In the genomic region with DNA sequence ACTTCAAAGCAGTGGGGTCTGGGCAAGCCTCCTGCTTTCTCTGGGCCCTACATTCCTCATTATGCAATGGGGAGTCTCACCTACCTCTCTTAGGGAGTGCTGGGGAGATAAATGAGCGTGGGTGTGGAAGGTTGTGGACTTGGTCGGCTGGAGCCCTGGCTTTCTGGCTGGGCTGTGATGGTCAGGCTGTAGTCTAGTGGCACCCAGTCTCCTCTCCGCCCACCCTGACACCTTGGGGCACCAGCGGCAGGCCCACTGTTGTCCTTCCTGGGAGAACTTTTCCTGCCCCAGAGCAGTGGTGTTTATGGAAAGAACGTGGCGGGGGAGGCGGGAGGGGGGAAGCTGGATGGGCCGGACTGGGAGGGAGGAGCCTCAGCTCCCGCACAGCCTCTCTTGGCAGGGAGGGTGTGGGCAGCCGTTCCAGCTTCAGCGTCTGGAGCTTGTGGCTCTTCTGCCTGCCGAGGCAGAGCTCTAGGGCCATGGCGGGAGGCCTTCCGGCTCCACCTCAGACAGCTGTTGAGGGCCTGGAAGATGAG, we compare ENCODE assay signal across 10 cellular contexts. TPM values are rescaled to one million over a fixed set of nuclear protein-coding genes. Genes with fewer than 3 reads are reported as not detected.
DNase-seq lines count a peak whose midpoint lies in the region; ATAC-seq and TF ChIP-seq lines count a peak whose summit lies in the region.
"Had no signal": no experiment of that assay in that cellular context is flagged by ENCODE, and none has a peak within 500 bp of the region (broad histone marks: within the 10 kb centered on the region; RNA-seq: fewer than 3 reads in every experiment).

No MANE protein-coding gene starts in this region.

- H3K36me3 ChIP-seq in BE2C (no peaks in the 10 kb centered on the region), Panc1 (ENCODE audit: control insufficient read depth, insufficient read depth, low read length) (no peaks in the 10 kb centered on the region), muscle layer of duodenum (ENCODE audit: control insufficient read depth in 1 of 2, insufficient read depth in 2 of 2, low read length in 2 of 2) (peaks cover 4 to 8% of the 10 kb centered on the region in 2 donors)
- H3K36me3 ChIP-seq: HAP-1 had no signal

- TF ChIP-seq CTCF in BE2C (IDR thresholded peaks at IDR 0.05; ENCODE audit: low read depth, low read length): no peak
- no peak for TF ChIP-seq CTCF in Panc1 (IDR thresholded peaks at IDR 0.05)
- TF ChIP-seq CTCF in fibroblast of mammary gland (conservative IDR thresholded peaks at IDR 0.05; ENCODE audit: control insufficient read depth, insufficient read depth, low read depth, low read length): no peak

- in situ Hi-C loops in Panc1 (cut with HindIII; ENCODE audit: low pct_unique_long_range_greater_than_20kb, low sequenced_read_pairs): no loop called here

- CTCF ChIA-PET in Panc1 (lab: Charles Lee): no interaction called here

- H3K4me3 ChIP-seq in BE2C (ENCODE audit: low read depth, low read length) (no peak overlapping the region), Panc1 (ENCODE audit: low read depth in 2 of 2, low read length in 2 of 2) (no peak overlapping the region), fibroblast of mammary gland (ENCODE audit: control insufficient read depth, low read depth, low read length) (peak overlapping the region; percentile 1), muscle layer of duodenum (ENCODE audit: low read depth in 1 of 2, low read length in 2 of 2) (peak overlapping the region; percentile 9 to 39)
- H3K4me3 ChIP-seq: HAP-1 had no signal

- POLR2A ChIA-PET in Panc1 (lab: Charles Lee): no interaction called here

- intact Hi-C loops in Panc1 (cut with micrococcal nuclease; ENCODE audit: unreplicated experiment): no loop called here

- H3K4me1 ChIP-seq in BE2C: no peaks in the 10 kb centered on the region
- H3K4me1 ChIP-seq in Panc1 (ENCODE audit: control insufficient read depth, insufficient read depth, low read length): peaks cover 6% of the 10 kb centered on the region; the same call in 1 of the 2 replicates
- peaks cover 15 to 55% of the 10 kb centered on the region in 2 donors for H3K4me1 ChIP-seq in muscle layer of duodenum (ENCODE audit: control insufficient read depth in 1 of 2, insufficient read depth in 2 of 2, low read length in 2 of 2)

- ATAC-seq in Panc1: no peak
- ATAC-seq in HG03139 (IDR thresholded peaks at IDR 0.05; ENCODE audit: unreplicated experiment): no peak
- ATAC-seq in HG02623 (IDR thresholded peaks at IDR 0.05; ENCODE audit: unreplicated experiment): no peak

- H3K27me3 ChIP-seq in BE2C: peaks cover 8% of the 10 kb centered on the region; the same call in 1 of the 2 replicates
- H3K27me3 ChIP-seq in Panc1 (ENCODE audit: control insufficient read depth, insufficient read depth, low read length): no peaks in the 10 kb centered on the region
- no peaks in the 10 kb centered on the region for H3K27me3 ChIP-seq in muscle layer of duodenum (ENCODE audit: low read depth, low read length)

- DNase-seq in BE2C (peak; percentile 25), Panc1 (ENCODE audit: low read depth, low spot score) (no peak), fibroblast of mammary gland (ENCODE audit: low read depth) (peak; percentile 74), NCI-H446 treated with DMSO at 0.1 percent for 48 hours (lab: John Stamatoyannopoulos, UW) (no peak)
- DNase-seq in central memory CD4-positive, alpha-beta T cell: no peak
- DNase-seq: DMS153 had no signal

- H3K9me3 ChIP-seq in BE2C: no peaks in the 10 kb centered on the region
- H3K9me3 ChIP-seq in Panc1 (ENCODE audit: control insufficient read depth, insufficient read depth, low read depth, low read length): no peaks in the 10 kb centered on the region
- H3K9me3 ChIP-seq in muscle layer of duodenum (ENCODE audit: control insufficient read depth in 1 of 2, low read length in 2 of 2): peaks cover 3 to 4% of the 10 kb centered on the region in 2 donors
- H3K9me3 ChIP-seq: HAP-1 had no signal

- H3K27ac ChIP-seq in Panc1 (ENCODE audit: low read length) (peak overlapping the region; percentile 48; the same call in 1 of the 2 replicates), muscle layer of duodenum (ENCODE audit: low read length) (peak overlapping the region; percentile 25)

- no TSS peak for BruUV-seq in Panc1 (replicated peaks; lab: Mats Ljungman, UMichigan)

RNA-seq across cellular contexts. Expression of a gene that starts 4.1 kb away (rescaled TPM):
- 0.60 TPM for polyA plus RNA-seq in BE2C (2012; ENCODE audit: insufficient read depth, insufficient read length, low read depth)
- 61.2 TPM for total RNA-seq in Panc1 (2021; ENCODE audit: unreplicated experiment)
- polyA plus RNA-seq in Panc1 (2012; ENCODE audit: insufficient read length): 77.1 TPM

Comparison
In these comparisons a context has a peak if more than half of its experiments do, and no peak if none do; other contexts are left out.
1. DNase-seq: peak in BE2C (single experiment) and fibroblast of mammary gland (single experiment); none in Panc1 (single experiment), NCI-H446 treated with DMSO at 0.1 percent for 48 hours (single experiment) and central memory CD4-positive, alpha-beta T cell (single experiment).
2. H3K4me3 ChIP-seq: peak in fibroblast of mammary gland (single experiment) and muscle layer of duodenum (2 of 2); none in BE2C (single experiment) and Panc1 (0 of 2).